15 cellular contexts compared by ENCODE assay signal in genomic region chr1:41574842-41575241, GRCh38.
DNase-seq lines count a peak whose midpoint lies in the region; ATAC-seq lines count a peak whose summit lies in the region.
"Had no signal": no experiment of that assay in that cellular context is flagged by ENCODE, and none has a peak within 500 bp of the region (broad histone marks: within the 10 kb centered on the region; RNA-seq: fewer than 3 reads in every experiment).

No MANE protein-coding gene starts in this region.

- ATAC-seq in stimulated activated naive CD8-positive, alpha-beta T cell treated with anti-CD3 and anti-CD28 coated beads, Interleukin-15, amount 100 ng/mL, for 72 hours: no peak
- ATAC-seq in esophagus mucosa (peak; percentile 27), GM21526 (IDR thresholded peaks at IDR 0.05; ENCODE audit: low FRiP score, unreplicated experiment) (no peak), HG02973 (IDR thresholded peaks at IDR 0.05; ENCODE audit: unreplicated experiment) (no peak)

- H3K4me1 ChIP-seq in Karpas-422 (ENCODE audit: low read length): peaks cover 68% of the 10 kb centered on the region
- H3K4me1 ChIP-seq: pancreas had no signal

- H3K27ac ChIP-seq in Karpas-422 (ENCODE audit: low read length): peak overlapping the region; percentile 74
- H3K27ac ChIP-seq: pancreas, right atrium auricular region, upper lobe of right lung had no signal

- no peak for DNase-seq in stimulated activated naive CD8-positive, alpha-beta T cell treated with anti-CD3 and anti-CD28 coated beads, Interleukin-15, amount 100 ng/mL, for 72 hours
- DNase-seq in Karpas-422 (peak; percentile 90), SKM-1 treated with dmso at 0.1 percent for 144 hours (lab: John Stamatoyannopoulos, UW; ENCODE audit: unreplicated experiment) (no peak)

- no peak overlapping the region; the same call in 1 of the 2 replicates for H2AFZ ChIP-seq in Karpas-422 (ENCODE audit: low read length)

- H3K4me2 ChIP-seq in Karpas-422 (ENCODE audit: low read depth, low read length, poor library complexity, severe bottlenecking): peak overlapping the region; percentile 78
- H3K4me2 ChIP-seq: smooth muscle cell had no signal

- H3K4me3 ChIP-seq in Karpas-422 (ENCODE audit: low read length): peak overlapping the region; percentile 61
- H3K4me3 ChIP-seq: pancreas, right atrium auricular region, smooth muscle cell, upper lobe of right lung had no signal

- H3K79me2 ChIP-seq in Karpas-422 (ENCODE audit: low read length): no peaks in the 10 kb centered on the region

- no peak overlapping the region for H3K4me3 Mint-ChIP-seq in stimulated activated naive CD8-positive, alpha-beta T cell treated with anti-CD3 and anti-CD28 coated beads, Interleukin-15, Interleukin-2, amounts not matched to agents 100 ng/mL and 50 ng/mL, for 24 hours
- H3K4me3 Mint-ChIP-seq in stimulated activated naive CD8-positive, alpha-beta T cell treated with anti-CD3 and anti-CD28 coated beads, Interleukin-15, amount 100 ng/mL, for 72 hours: no peak overlapping the region
- H3K4me3 Mint-ChIP-seq: CD14-positive monocyte; central memory CD8-positive, alpha-beta T cell; nephron progenitor cell; T-helper 2 cell treated with Interferon-gamma antibody and Interleukin-4, amounts not matched to agents 5 μg/mL and 100 μg/mL, for 36 hours had no signal

- no peaks in the 10 kb centered on the region for H3K9me2 ChIP-seq in Karpas-422 (replicated peaks; ENCODE audit: insufficient read depth, low read length)

- peaks cover 75% of the 10 kb centered on the region for H3K4me1 Mint-ChIP-seq in stimulated activated naive CD8-positive, alpha-beta T cell treated with anti-CD3 and anti-CD28 coated beads, Interleukin-15, Interleukin-2, amounts not matched to agents 100 ng/mL and 50 ng/mL, for 24 hours (ENCODE audit: low read depth)
- H3K4me1 Mint-ChIP-seq in stimulated activated naive CD8-positive, alpha-beta T cell treated with anti-CD3 and anti-CD28 coated beads, Interleukin-15, amount 100 ng/mL, for 72 hours: peaks cover 51% of the 10 kb centered on the region

- H3K36me3 Mint-ChIP-seq in stimulated activated naive CD8-positive, alpha-beta T cell treated with anti-CD3 and anti-CD28 coated beads, Interleukin-15, Interleukin-2, amounts not matched to agents 100 ng/mL and 50 ng/mL, for 24 hours (ENCODE audit: low read depth): peaks cover 83% of the 10 kb centered on the region

- no peaks in the 10 kb centered on the region; the same call in 1 of the 2 replicates for H3K27me3 ChIP-seq in Karpas-422 (ENCODE audit: low read length)
- H3K27me3 ChIP-seq: pancreas, right atrium auricular region, upper lobe of right lung had no signal

- H3K9me3 ChIP-seq in Karpas-422 (ENCODE audit: low read length): no peaks in the 10 kb centered on the region
- H3K9me3 ChIP-seq: pancreas, right atrium auricular region, upper lobe of right lung had no signal

- no peaks in the 10 kb centered on the region for H4K20me1 ChIP-seq in Karpas-422 (ENCODE audit: insufficient read depth, low read depth, low read length)

- H3K27ac Mint-ChIP-seq in stimulated activated naive CD8-positive, alpha-beta T cell treated with anti-CD3 and anti-CD28 coated beads, Interleukin-15, Interleukin-2, amounts not matched to agents 100 ng/mL and 50 ng/mL, for 24 hours: peak overlapping the region; percentile 27
- H3K27ac Mint-ChIP-seq in stimulated activated naive CD8-positive, alpha-beta T cell treated with anti-CD3 and anti-CD28 coated beads, Interleukin-15, amount 100 ng/mL, for 72 hours: no peak overlapping the region
- H3K27ac Mint-ChIP-seq: nephron progenitor cell; T-helper 2 cell treated with Interferon-gamma antibody and Interleukin-4, amounts not matched to agents 5 μg/mL and 100 μg/mL, for 36 hours had no signal

- H3K9me3 Mint-ChIP-seq in stimulated activated naive CD8-positive, alpha-beta T cell treated with anti-CD3 and anti-CD28 coated beads, Interleukin-15, Interleukin-2, amounts not matched to agents 100 ng/mL and 50 ng/mL, for 24 hours: no peaks in the 10 kb centered on the region
- H3K9me3 Mint-ChIP-seq in stimulated activated naive CD8-positive, alpha-beta T cell treated with anti-CD3 and anti-CD28 coated beads, Interleukin-15, amount 100 ng/mL, for 72 hours: no peaks in the 10 kb centered on the region
- H3K9me3 Mint-ChIP-seq: central memory CD8-positive, alpha-beta T cell; nephron progenitor cell; T-helper 2 cell treated with Interferon-gamma antibody and Interleukin-4, amounts not matched to agents 5 μg/mL and 100 μg/mL, for 36 hours had no signal

- H3K27me3 Mint-ChIP-seq in stimulated activated naive CD8-positive, alpha-beta T cell treated with anti-CD3 and anti-CD28 coated beads, Interleukin-15, Interleukin-2, amounts not matched to agents 100 ng/mL and 50 ng/mL, for 24 hours: no peaks in the 10 kb centered on the region
- H3K27me3 Mint-ChIP-seq in stimulated activated naive CD8-positive, alpha-beta T cell treated with anti-CD3 and anti-CD28 coated beads, Interleukin-15, amount 100 ng/mL, for 72 hours: no peaks in the 10 kb centered on the region
- H3K27me3 Mint-ChIP-seq: central memory CD8-positive, alpha-beta T cell had no signal

- peak overlapping the region; percentile 71 for H3K9ac ChIP-seq in Karpas-422 (ENCODE audit: low read length)

- H3K36me3 ChIP-seq in Karpas-422 (ENCODE audit: insufficient read depth, low read length): no peaks in the 10 kb centered on the region
- H3K36me3 ChIP-seq: pancreas, right atrium auricular region, upper lobe of right lung had no signal
